In genomic region chr10:4215963-4216575, GRCh38 we compare ENCODE assay signal across 23 cellular contexts.
"Had no signal": no experiment of that assay in that cellular context is flagged by ENCODE, and none has a peak within 500 bp of the region (broad histone marks: within the 10 kb centered on the region; RNA-seq: fewer than 3 reads in every experiment).

No MANE protein-coding gene starts in this region.

- H3K36me3 Mint-ChIP-seq: natural killer cell; stimulated activated effector memory CD8-positive, alpha-beta T cell treated with anti-CD3 and anti-CD28 coated beads, Interleukin-12 subunit alpha, Interleukin-12 subunit beta, amount 100 ng/mL, for 72 hours had no signal

- H3K36me3 ChIP-seq: gastrocnemius medialis, lower lobe of right lung, ovary, sigmoid colon, suprapubic skin, vagina had no signal

- H3K4me1 ChIP-seq: lower lobe of right lung, psoas muscle, suprapubic skin, vagina had no signal

- H3K27me3 ChIP-seq: gastrocnemius medialis, ovary, sigmoid colon, suprapubic skin, vagina had no signal

- DNase-seq: effector CD8-positive, alpha-beta T cell; endodermal cell; gastrocnemius medialis; head of caudate nucleus; left ventricle myocardium superior; lower lobe of right lung; natural killer cell; occipital lobe; ovary; posterior cingulate gyrus; psoas muscle; sigmoid colon; stimulated activated CD4-positive, alpha-beta T cell treated with anti-CD3 and anti-CD28 coated beads, Interleukin-2, amount 100 ng/mL, for 24 hours; stimulated activated CD4-positive, alpha-beta T cell treated with anti-CD3 and anti-CD28 coated beads, Interleukin-4, amount 100 ng/mL, for 24 hours; trophoblast cell had no signal

- H3K9me3 ChIP-seq: gastrocnemius medialis, lower lobe of right lung, ovary, psoas muscle, sigmoid colon, suprapubic skin, vagina had no signal

- H3K27ac ChIP-seq: epithelial cell of prostate, gastrocnemius medialis, lower lobe of right lung, ovary, psoas muscle, sigmoid colon, suprapubic skin, vagina had no signal

- H3K4me3 ChIP-seq: gastrocnemius medialis, lower lobe of right lung, ovary, psoas muscle, sigmoid colon, suprapubic skin, vagina had no signal

- H3K4me3 Mint-ChIP-seq: dendritic cell treated with granulocyte-macrophage colony-stimulating factor and Interleukin-4, amounts not matched to agents 40 ng/mL and 50 ng/mL, for 4 days; endodermal cell; natural killer cell; stimulated activated effector memory CD8-positive, alpha-beta T cell treated with anti-CD3 and anti-CD28 coated beads, Interleukin-12 subunit alpha, Interleukin-12 subunit beta, amount 100 ng/mL, for 72 hours; stimulated activated naive CD8-positive, alpha-beta T cell treated with anti-CD3 and anti-CD28 coated beads, Interleukin-15, Interleukin-2, amounts not matched to agents 100 ng/mL and 50 ng/mL, for 24 hours had no signal

- H3K27ac Mint-ChIP-seq: dendritic cell treated with granulocyte-macrophage colony-stimulating factor and Interleukin-4, amounts not matched to agents 40 ng/mL and 50 ng/mL, for 4 days; endodermal cell; natural killer cell; stimulated activated effector memory CD8-positive, alpha-beta T cell treated with anti-CD3 and anti-CD28 coated beads, Interleukin-12 subunit alpha, Interleukin-12 subunit beta, amount 100 ng/mL, for 72 hours; stimulated activated naive CD8-positive, alpha-beta T cell treated with anti-CD3 and anti-CD28 coated beads, Interleukin-15, Interleukin-2, amounts not matched to agents 100 ng/mL and 50 ng/mL, for 24 hours had no signal

- H3K9me3 Mint-ChIP-seq: dendritic cell treated with granulocyte-macrophage colony-stimulating factor and Interleukin-4, amounts not matched to agents 40 ng/mL and 50 ng/mL, for 4 days; endodermal cell; natural killer cell; stimulated activated effector memory CD8-positive, alpha-beta T cell treated with anti-CD3 and anti-CD28 coated beads, Interleukin-12 subunit alpha, Interleukin-12 subunit beta, amount 100 ng/mL, for 72 hours had no signal

- H3K4me1 Mint-ChIP-seq: natural killer cell had no signal

- ATAC-seq: esophagus mucosa; gastrocnemius medialis; left ventricle myocardium superior; lower lobe of right lung; natural killer cell; psoas muscle; right cardiac atrium; stimulated activated effector memory CD8-positive, alpha-beta T cell treated with anti-CD3 and anti-CD28 coated beads, Interleukin-12 subunit alpha, Interleukin-12 subunit beta, amount 100 ng/mL, for 72 hours had no signal
